ENCODE assay signal across 1 cellular context in the genomic region with DNA sequence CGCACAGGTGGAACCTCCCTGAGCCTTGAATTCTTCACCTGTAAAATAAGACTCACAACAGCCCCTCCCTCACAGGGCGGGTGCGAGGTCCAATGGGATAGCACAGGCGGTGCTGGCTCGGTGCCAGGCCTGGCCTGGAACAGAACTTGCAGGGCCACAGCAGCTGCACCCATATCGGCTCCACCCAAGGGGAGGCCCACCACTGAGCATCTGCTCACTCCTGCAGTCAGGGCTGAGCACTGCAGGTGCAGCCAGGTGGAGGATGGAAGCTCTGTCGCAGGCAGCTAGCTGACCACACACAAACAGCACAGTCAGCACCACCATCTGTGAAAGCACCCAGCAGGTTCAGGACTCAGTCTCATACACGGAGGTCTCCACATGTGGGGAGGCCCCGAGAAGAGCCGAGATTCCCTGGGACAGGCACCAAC.
TF ChIP-seq lines count a peak whose summit lies in the region.

No MANE protein-coding gene starts in this region.

TF ChIP-seq in HepG2, 621 proteins besides CTCF, POLR2A, EP300 and RAD21 (continued from another document and continues in another):
- TF ChIP-seq, protein P1, sequence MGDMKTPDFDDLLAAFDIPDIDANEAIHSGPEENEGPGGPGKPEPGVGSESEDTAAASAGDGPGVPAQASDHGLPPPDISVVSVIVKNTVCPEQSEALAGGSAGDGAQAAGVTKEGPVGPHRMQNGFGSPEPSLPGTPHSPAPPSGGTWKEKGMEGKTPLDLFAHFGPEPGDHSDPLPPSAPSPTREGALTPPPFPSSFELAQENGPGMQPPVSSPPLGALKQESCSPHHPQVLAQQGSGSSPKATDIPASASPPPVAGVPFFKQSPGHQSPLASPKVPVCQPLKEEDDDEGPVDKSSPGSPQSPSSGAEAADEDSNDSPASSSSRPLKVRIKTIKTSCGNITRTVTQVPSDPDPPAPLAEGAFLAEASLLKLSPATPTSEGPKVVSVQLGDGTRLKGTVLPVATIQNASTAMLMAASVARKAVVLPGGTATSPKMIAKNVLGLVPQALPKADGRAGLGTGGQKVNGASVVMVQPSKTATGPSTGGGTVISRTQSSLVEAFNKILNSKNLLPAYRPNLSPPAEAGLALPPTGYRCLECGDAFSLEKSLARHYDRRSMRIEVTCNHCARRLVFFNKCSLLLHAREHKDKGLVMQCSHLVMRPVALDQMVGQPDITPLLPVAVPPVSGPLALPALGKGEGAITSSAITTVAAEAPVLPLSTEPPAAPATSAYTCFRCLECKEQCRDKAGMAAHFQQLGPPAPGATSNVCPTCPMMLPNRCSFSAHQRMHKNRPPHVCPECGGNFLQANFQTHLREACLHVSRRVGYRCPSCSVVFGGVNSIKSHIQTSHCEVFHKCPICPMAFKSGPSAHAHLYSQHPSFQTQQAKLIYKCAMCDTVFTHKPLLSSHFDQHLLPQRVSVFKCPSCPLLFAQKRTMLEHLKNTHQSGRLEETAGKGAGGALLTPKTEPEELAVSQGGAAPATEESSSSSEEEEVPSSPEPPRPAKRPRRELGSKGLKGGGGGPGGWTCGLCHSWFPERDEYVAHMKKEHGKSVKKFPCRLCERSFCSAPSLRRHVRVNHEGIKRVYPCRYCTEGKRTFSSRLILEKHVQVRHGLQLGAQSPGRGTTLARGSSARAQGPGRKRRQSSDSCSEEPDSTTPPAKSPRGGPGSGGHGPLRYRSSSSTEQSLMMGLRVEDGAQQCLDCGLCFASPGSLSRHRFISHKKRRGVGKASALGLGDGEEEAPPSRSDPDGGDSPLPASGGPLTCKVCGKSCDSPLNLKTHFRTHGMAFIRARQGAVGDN (CRISPR knock-in tag; IDR thresholded peaks at IDR 0.05) = peak; percentile 36; the same call in 1 of the 2 replicates
- TF ChIP-seq MIER2 (CRISPR knock-in tag; IDR thresholded peaks at IDR 0.05) = no peak
- no peak for TF ChIP-seq ZNF230 (CRISPR knock-in tag; IDR thresholded peaks at IDR 0.05)
- TF ChIP-seq KDM5A (IDR thresholded peaks at IDR 0.05; ENCODE audit: borderline replicate concordance, low read length) = no peak
- TF ChIP-seq EZH2 (conservative IDR thresholded peaks at IDR 0.05; ENCODE audit: low read depth, low read length) = no peak
- TF ChIP-seq NFIB (CRISPR knock-in tag; IDR thresholded peaks at IDR 0.05; ENCODE audit: borderline replicate concordance) = 0 out of 2 replicates have a peak, but pooled peaks have one; percentile 81
- no peak for TF ChIP-seq ZNF713 (CRISPR knock-in tag; IDR thresholded peaks at IDR 0.05)
- TF ChIP-seq SETDB1 (CRISPR knock-in tag; IDR thresholded peaks at IDR 0.05; ENCODE audit: borderline replicate concordance) = no peak
- no peak for TF ChIP-seq TAF15 (IDR thresholded peaks at IDR 0.05; ENCODE audit: low read depth, low read length, poor library complexity, severe bottlenecking)
- TF ChIP-seq IKZF1 (IDR thresholded peaks at IDR 0.05) = no peak
- TF ChIP-seq, protein P2, sequence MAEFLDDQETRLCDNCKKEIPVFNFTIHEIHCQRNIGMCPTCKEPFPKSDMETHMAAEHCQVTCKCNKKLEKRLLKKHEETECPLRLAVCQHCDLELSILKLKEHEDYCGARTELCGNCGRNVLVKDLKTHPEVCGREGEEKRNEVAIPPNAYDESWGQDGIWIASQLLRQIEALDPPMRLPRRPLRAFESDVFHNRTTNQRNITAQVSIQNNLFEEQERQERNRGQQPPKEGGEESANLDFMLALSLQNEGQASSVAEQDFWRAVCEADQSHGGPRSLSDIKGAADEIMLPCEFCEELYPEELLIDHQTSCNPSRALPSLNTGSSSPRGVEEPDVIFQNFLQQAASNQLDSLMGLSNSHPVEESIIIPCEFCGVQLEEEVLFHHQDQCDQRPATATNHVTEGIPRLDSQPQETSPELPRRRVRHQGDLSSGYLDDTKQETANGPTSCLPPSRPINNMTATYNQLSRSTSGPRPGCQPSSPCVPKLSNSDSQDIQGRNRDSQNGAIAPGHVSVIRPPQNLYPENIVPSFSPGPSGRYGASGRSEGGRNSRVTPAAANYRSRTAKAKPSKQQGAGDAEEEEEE (CRISPR knock-in tag; IDR thresholded peaks at IDR 0.05; ENCODE audit: borderline replicate concordance) = no peak
- no peak for TF ChIP-seq ZFP36L2 (CRISPR knock-in tag; IDR thresholded peaks at IDR 0.05)
- TF ChIP-seq, protein P3, sequence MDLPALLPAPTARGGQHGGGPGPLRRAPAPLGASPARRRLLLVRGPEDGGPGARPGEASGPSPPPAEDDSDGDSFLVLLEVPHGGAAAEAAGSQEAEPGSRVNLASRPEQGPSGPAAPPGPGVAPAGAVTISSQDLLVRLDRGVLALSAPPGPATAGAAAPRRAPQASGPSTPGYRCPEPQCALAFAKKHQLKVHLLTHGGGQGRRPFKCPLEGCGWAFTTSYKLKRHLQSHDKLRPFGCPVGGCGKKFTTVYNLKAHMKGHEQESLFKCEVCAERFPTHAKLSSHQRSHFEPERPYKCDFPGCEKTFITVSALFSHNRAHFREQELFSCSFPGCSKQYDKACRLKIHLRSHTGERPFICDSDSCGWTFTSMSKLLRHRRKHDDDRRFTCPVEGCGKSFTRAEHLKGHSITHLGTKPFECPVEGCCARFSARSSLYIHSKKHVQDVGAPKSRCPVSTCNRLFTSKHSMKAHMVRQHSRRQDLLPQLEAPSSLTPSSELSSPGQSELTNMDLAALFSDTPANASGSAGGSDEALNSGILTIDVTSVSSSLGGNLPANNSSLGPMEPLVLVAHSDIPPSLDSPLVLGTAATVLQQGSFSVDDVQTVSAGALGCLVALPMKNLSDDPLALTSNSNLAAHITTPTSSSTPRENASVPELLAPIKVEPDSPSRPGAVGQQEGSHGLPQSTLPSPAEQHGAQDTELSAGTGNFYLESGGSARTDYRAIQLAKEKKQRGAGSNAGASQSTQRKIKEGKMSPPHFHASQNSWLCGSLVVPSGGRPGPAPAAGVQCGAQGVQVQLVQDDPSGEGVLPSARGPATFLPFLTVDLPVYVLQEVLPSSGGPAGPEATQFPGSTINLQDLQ (CRISPR knock-in tag; IDR thresholded peaks at IDR 0.05) = no peak
- TF ChIP-seq SMAD9 (CRISPR knock-in tag; IDR thresholded peaks at IDR 0.05) = no peak
- TF ChIP-seq, protein P4, sequence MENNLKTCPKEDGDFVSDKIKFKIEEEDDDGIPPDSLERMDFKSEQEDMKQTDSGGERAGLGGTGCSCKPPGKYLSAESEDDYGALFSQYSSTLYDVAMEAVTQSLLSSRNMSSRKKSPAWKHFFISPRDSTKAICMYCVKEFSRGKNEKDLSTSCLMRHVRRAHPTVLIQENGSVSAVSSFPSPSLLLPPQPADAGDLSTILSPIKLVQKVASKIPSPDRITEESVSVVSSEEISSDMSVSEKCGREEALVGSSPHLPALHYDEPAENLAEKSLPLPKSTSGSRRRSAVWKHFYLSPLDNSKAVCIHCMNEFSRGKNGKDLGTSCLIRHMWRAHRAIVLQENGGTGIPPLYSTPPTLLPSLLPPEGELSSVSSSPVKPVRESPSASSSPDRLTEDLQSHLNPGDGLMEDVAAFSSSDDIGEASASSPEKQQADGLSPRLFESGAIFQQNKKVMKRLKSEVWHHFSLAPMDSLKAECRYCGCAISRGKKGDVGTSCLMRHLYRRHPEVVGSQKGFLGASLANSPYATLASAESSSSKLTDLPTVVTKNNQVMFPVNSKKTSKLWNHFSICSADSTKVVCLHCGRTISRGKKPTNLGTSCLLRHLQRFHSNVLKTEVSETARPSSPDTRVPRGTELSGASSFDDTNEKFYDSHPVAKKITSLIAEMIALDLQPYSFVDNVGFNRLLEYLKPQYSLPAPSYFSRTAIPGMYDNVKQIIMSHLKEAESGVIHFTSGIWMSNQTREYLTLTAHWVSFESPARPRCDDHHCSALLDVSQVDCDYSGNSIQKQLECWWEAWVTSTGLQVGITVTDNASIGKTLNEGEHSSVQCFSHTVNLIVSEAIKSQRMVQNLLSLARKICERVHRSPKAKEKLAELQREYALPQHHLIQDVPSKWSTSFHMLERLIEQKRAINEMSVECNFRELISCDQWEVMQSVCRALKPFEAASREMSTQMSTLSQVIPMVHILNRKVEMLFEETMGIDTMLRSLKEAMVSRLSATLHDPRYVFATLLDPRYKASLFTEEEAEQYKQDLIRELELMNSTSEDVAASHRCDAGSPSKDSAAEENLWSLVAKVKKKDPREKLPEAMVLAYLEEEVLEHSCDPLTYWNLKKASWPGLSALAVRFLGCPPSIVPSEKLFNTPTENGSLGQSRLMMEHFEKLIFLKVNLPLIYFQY (CRISPR knock-in tag; IDR thresholded peaks at IDR 0.05; ENCODE audit: borderline replicate concordance) = no peak
- TF ChIP-seq, protein P5, sequence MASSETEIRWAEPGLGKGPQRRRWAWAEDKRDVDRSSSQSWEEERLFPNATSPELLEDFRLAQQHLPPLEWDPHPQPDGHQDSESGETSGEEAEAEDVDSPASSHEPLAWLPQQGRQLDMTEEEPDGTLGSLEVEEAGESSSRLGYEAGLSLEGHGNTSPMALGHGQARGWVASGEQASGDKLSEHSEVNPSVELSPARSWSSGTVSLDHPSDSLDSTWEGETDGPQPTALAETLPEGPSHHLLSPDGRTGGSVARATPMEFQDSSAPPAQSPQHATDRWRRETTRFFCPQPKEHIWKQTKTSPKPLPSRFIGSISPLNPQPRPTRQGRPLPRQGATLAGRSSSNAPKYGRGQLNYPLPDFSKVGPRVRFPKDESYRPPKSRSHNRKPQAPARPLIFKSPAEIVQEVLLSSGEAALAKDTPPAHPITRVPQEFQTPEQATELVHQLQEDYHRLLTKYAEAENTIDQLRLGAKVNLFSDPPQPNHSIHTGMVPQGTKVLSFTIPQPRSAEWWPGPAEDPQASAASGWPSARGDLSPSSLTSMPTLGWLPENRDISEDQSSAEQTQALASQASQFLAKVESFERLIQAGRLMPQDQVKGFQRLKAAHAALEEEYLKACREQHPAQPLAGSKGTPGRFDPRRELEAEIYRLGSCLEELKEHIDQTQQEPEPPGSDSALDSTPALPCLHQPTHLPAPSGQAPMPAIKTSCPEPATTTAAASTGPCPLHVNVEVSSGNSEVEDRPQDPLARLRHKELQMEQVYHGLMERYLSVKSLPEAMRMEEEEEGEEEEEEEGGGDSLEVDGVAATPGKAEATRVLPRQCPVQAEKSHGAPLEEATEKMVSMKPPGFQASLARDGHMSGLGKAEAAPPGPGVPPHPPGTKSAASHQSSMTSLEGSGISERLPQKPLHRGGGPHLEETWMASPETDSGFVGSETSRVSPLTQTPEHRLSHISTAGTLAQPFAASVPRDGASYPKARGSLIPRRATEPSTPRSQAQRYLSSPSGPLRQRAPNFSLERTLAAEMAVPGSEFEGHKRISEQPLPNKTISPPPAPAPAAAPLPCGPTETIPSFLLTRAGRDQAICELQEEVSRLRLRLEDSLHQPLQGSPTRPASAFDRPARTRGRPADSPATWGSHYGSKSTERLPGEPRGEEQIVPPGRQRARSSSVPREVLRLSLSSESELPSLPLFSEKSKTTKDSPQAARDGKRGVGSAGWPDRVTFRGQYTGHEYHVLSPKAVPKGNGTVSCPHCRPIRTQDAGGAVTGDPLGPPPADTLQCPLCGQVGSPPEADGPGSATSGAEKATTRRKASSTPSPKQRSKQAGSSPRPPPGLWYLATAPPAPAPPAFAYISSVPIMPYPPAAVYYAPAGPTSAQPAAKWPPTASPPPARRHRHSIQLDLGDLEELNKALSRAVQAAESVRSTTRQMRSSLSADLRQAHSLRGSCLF (CRISPR knock-in tag; IDR thresholded peaks at IDR 0.05; ENCODE audit: borderline replicate concordance) = no peak
- TF ChIP-seq ZNF883 (CRISPR knock-in tag; IDR thresholded peaks at IDR 0.05; ENCODE audit: not compliant biosample characterization) = no peak
- TF ChIP-seq HHEX (CRISPR knock-in tag; IDR thresholded peaks at IDR 0.05) = no peak
- TF ChIP-seq, protein P6, sequence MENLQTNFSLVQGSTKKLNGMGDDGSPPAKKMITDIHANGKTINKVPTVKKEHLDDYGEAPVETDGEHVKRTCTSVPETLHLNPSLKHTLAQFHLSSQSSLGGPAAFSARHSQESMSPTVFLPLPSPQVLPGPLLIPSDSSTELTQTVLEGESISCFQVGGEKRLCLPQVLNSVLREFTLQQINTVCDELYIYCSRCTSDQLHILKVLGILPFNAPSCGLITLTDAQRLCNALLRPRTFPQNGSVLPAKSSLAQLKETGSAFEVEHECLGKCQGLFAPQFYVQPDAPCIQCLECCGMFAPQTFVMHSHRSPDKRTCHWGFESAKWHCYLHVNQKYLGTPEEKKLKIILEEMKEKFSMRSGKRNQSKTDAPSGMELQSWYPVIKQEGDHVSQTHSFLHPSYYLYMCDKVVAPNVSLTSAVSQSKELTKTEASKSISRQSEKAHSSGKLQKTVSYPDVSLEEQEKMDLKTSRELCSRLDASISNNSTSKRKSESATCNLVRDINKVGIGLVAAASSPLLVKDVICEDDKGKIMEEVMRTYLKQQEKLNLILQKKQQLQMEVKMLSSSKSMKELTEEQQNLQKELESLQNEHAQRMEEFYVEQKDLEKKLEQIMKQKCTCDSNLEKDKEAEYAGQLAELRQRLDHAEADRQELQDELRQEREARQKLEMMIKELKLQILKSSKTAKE (CRISPR knock-in tag; IDR thresholded peaks at IDR 0.05; ENCODE audit: borderline replicate concordance) = no peak
- no peak for TF ChIP-seq ZNF674 (CRISPR knock-in tag; IDR thresholded peaks at IDR 0.05; ENCODE audit: low read depth)
- no peak for TF ChIP-seq TBX2 (CRISPR knock-in tag; IDR thresholded peaks at IDR 0.05; ENCODE audit: borderline replicate concordance)
- no peak for TF ChIP-seq ZSCAN22 (CRISPR knock-in tag; IDR thresholded peaks at IDR 0.05)
- no peak for TF ChIP-seq ZNF605 (CRISPR knock-in tag; IDR thresholded peaks at IDR 0.05)
- TF ChIP-seq ZNF337 (CRISPR knock-in tag; IDR thresholded peaks at IDR 0.05; ENCODE audit: borderline replicate concordance, low read depth) = no peak
- no peak for TF ChIP-seq ZNF775 (CRISPR knock-in tag; IDR thresholded peaks at IDR 0.05; ENCODE audit: borderline replicate concordance)
- TF ChIP-seq, protein P7, sequence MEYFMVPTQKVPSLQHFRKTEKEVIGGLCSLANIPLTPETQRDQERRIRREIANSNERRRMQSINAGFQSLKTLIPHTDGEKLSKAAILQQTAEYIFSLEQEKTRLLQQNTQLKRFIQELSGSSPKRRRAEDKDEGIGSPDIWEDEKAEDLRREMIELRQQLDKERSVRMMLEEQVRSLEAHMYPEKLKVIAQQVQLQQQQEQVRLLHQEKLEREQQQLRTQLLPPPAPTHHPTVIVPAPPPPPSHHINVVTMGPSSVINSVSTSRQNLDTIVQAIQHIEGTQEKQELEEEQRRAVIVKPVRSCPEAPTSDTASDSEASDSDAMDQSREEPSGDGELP (IDR thresholded peaks at IDR 0.05; ENCODE audit: borderline replicate concordance, low read depth) = no peak
- no peak for TF ChIP-seq PAX8 (CRISPR knock-in tag; IDR thresholded peaks at IDR 0.05; ENCODE audit: borderline replicate concordance)
- no peak for TF ChIP-seq ZNF253 (CRISPR knock-in tag; IDR thresholded peaks at IDR 0.05; ENCODE audit: borderline replicate concordance)
- TF ChIP-seq LCORL (IDR thresholded peaks at IDR 0.05) = peak; percentile 47; the same call in 1 of the 2 replicates
- TF ChIP-seq LCORL (CRISPR knock-in tag; IDR thresholded peaks at IDR 0.05) = no peak
- no peak for TF ChIP-seq TP53 (CRISPR knock-in tag; conservative IDR thresholded peaks at IDR 0.05)
- TF ChIP-seq ZIK1 (CRISPR knock-in tag; IDR thresholded peaks at IDR 0.05; ENCODE audit: borderline replicate concordance, low read depth) = no peak
- TF ChIP-seq, protein P8, sequence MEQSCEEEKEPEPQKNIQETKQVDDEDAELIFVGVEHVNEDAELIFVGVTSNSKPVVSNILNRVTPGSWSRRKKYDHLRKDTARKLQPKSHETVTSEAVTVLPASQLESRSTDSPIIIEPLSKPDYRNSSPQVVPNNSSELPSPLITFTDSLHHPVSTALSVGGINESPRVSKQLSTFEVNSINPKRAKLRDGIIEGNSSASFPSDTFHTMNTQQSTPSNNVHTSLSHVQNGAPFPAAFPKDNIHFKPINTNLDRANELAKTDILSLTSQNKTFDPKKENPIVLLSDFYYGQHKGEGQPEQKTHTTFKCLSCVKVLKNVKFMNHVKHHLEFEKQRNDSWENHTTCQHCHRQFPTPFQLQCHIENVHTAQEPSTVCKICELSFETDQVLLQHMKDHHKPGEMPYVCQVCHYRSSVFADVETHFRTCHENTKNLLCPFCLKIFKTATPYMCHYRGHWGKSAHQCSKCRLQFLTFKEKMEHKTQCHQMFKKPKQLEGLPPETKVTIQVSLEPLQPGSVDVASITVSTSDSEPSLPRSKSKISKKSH (CRISPR knock-in tag; IDR thresholded peaks at IDR 0.05; ENCODE audit: borderline replicate concordance) = peak; percentile 62; the same call in 1 of the 2 replicates
- no peak for TF ChIP-seq ZNF790 (CRISPR knock-in tag; IDR thresholded peaks at IDR 0.05; ENCODE audit: borderline replicate concordance)
